Comparison of ENCODE assay signal across 8 cellular contexts in the genomic region with DNA sequence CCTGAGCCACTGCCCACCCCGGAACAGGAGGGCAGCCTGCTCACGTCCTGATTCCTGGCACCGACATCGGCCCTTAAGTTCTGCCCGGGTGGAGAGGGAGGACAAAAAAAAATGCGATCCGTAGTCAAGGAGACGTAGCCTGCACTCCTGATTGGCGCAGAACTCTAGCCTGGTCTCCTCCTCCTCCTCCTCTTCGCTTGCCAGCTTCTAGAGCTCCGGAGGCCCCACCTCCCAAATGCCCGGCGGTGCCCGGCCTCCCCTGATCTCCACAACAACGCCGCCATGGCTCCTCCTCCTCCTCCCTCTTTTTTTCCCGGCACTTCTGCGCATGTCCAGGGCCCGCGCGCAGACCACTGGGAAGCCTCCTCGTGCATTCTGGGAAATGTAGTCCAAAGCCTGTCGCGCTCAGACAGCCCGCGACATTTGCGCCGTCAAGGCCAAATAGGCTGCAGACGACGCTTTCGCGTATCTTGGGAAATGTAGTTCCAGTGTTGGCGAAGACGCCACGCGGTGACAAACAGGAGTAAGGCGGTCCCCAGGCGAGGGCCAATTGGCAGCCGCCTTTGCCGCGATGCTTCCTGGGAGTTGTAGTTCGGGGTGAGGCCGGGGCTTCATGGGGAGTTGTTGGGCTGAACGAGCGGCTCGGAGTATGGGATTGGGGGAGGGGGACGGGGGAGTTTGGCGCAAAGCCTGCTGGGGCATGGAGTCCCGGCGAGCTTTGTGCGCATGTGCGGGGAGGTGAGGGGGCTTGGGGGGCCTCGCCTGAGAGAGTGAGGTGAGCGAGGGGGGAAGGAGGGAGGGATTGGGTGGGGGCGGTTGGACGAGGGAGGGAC.
DNase-seq lines count a peak whose midpoint lies in the region; ATAC-seq and TF ChIP-seq lines count a peak whose summit lies in the region.

A gene (plus strand): TSS at position 705 of the 833 bp plus-strand sequence. CDS start 5,625 bp downstream, outside the sequence.

- DNase-seq in HAP-1 (ENCODE audit: low spot score in 2 of 2) (peak; percentile 98 to 99), MM.1S (peak; percentile 98), SIG-M5 treated with dmso at 0.1 percent for 504 hours (lab: John Stamatoyannopoulos, UW; ENCODE audit: unreplicated experiment) (peak; percentile 98), activated gamma-delta T cell treated with Interleukin-2 at 50 U/mL for 16 hours (peak; percentile 98), fibroblast of the conjunctiva (ENCODE audit: low read depth) (peak; percentile 99), nephron progenitor cell (peak; percentile 98)
- DNase-seq in stimulated activated naive CD8-positive, alpha-beta T cell treated with anti-CD3 and anti-CD28 coated beads, Interleukin-15, amount 100 ng/mL, for 72 hours: peak; percentile 98

- peaks cover 68% of the 10 kb centered on the region for H3K4me1 Mint-ChIP-seq in nephron progenitor cell
- peaks cover 48% of the 10 kb centered on the region for H3K4me1 Mint-ChIP-seq in stimulated activated naive CD8-positive, alpha-beta T cell treated with anti-CD3 and anti-CD28 coated beads, Interleukin-15, amount 100 ng/mL, for 72 hours

- in situ Hi-C loops in HAP-1 (cut with MboI; ENCODE audit: low sequenced_read_pairs): no loop called here

- no peaks in the 10 kb centered on the region for H4K20me1 ChIP-seq in MM.1S (ENCODE audit: insufficient read depth, low read length)

- H3K4me3 ChIP-seq in HAP-1 (peak within 1 kb of the TSS; percentile 42), MM.1S (ENCODE audit: low read length) (peak within 1 kb of the TSS; percentile 68)

- peak within 1 kb of the TSS; percentile 71 for H2AFZ ChIP-seq in MM.1S (ENCODE audit: low read length)

- no peaks in the 10 kb centered on the region for H3K36me3 ChIP-seq in ES-I3 (ENCODE audit: insufficient read depth, low read length)
- no peaks in the 10 kb centered on the region for H3K36me3 ChIP-seq in HAP-1 (replicated peaks)
- H3K36me3 ChIP-seq in MM.1S (replicated peaks; ENCODE audit: insufficient read depth, low read length): no peaks in the 10 kb centered on the region

- H3K9me2 ChIP-seq in MM.1S (replicated peaks; ENCODE audit: insufficient read depth, low read length): no peaks in the 10 kb centered on the region

- peak within 1 kb of the TSS; percentile 73; the same call in 1 of the 2 replicates for H3K27ac ChIP-seq in MM.1S (ENCODE audit: low read length)

- no peaks in the 10 kb centered on the region for H3K36me3 Mint-ChIP-seq in nephron progenitor cell (ENCODE audit: low read depth)

- H3K4me3 Mint-ChIP-seq in nephron progenitor cell: peak within 1 kb of the TSS; percentile 85
- H3K4me3 Mint-ChIP-seq in stimulated activated naive CD8-positive, alpha-beta T cell treated with anti-CD3 and anti-CD28 coated beads, Interleukin-15, amount 100 ng/mL, for 72 hours: peak within 1 kb of the TSS; percentile 90 to 96

- peaks cover 24% of the 10 kb centered on the region for H3K79me2 ChIP-seq in MM.1S (ENCODE audit: low read length)

- H3K27ac Mint-ChIP-seq in nephron progenitor cell: peak within 1 kb of the TSS; percentile 99
- peak within 1 kb of the TSS; percentile 96 to 97 for H3K27ac Mint-ChIP-seq in stimulated activated naive CD8-positive, alpha-beta T cell treated with anti-CD3 and anti-CD28 coated beads, Interleukin-15, amount 100 ng/mL, for 72 hours

- H3K4me2 ChIP-seq in MM.1S (ENCODE audit: low read depth, low read length): peak within 1 kb of the TSS; percentile 77; the same call in 1 of the 2 replicates

- ATAC-seq in stimulated activated naive CD8-positive, alpha-beta T cell treated with anti-CD3 and anti-CD28 coated beads, Interleukin-15, amount 100 ng/mL, for 72 hours: peak; percentile 96

- H3K9me3 ChIP-seq in ES-I3 (ENCODE audit: control insufficient read depth, insufficient read depth, low read length): no peaks in the 10 kb centered on the region
- no peaks in the 10 kb centered on the region for H3K9me3 ChIP-seq in HAP-1
- H3K9me3 ChIP-seq in MM.1S (replicated peaks; ENCODE audit: insufficient read depth, low read length): no peaks in the 10 kb centered on the region

- no peaks in the 10 kb centered on the region for H3K9me3 Mint-ChIP-seq in nephron progenitor cell
- H3K9me3 Mint-ChIP-seq in stimulated activated naive CD8-positive, alpha-beta T cell treated with anti-CD3 and anti-CD28 coated beads, Interleukin-15, amount 100 ng/mL, for 72 hours: no peaks in the 10 kb centered on the region

- peaks cover 17% of the 10 kb centered on the region for H3F3A ChIP-seq in MM.1S (ENCODE audit: insufficient read depth, low read length)

- peaks cover 6% of the 10 kb centered on the region for H3K27me3 Mint-ChIP-seq in nephron progenitor cell (ENCODE audit: low read depth, poor library complexity)
- no peaks in the 10 kb centered on the region for H3K27me3 Mint-ChIP-seq in stimulated activated naive CD8-positive, alpha-beta T cell treated with anti-CD3 and anti-CD28 coated beads, Interleukin-15, amount 100 ng/mL, for 72 hours

- H3K9ac ChIP-seq in ES-I3 (ENCODE audit: low read depth, low read length) (peak within 1 kb of the TSS; percentile 61), MM.1S (ENCODE audit: low read length) (peak within 1 kb of the TSS; percentile 65)

- no peaks in the 10 kb centered on the region for H3K27me3 ChIP-seq in HAP-1 (ENCODE audit: low read depth)
- no peaks in the 10 kb centered on the region for H3K27me3 ChIP-seq in MM.1S (replicated peaks; ENCODE audit: insufficient read depth, low read length)

- H3K4me1 ChIP-seq in ES-I3 (ENCODE audit: insufficient read depth, low read length) (peaks cover 5% of the 10 kb centered on the region), HAP-1 (peaks cover 5% of the 10 kb centered on the region), MM.1S (ENCODE audit: low read length) (peaks cover 16% of the 10 kb centered on the region)

- TF ChIP-seq CTCF in MM.1S (IDR thresholded peaks at IDR 0.05; ENCODE audit: low read length): no peak
- no peak for TF ChIP-seq CTCF in nephron progenitor cell (IDR thresholded peaks at IDR 0.05)

Comparison
In these comparisons a context has a peak if more than half of its experiments do, and no peak if none do; other contexts are left out.
1. Peak in every context shown above with its lines: DNase-seq, ATAC-seq, H3K4me3 ChIP-seq and H3K27ac ChIP-seq.